Comparison of ENCODE assay signal across 1 cellular context in the genomic region with DNA sequence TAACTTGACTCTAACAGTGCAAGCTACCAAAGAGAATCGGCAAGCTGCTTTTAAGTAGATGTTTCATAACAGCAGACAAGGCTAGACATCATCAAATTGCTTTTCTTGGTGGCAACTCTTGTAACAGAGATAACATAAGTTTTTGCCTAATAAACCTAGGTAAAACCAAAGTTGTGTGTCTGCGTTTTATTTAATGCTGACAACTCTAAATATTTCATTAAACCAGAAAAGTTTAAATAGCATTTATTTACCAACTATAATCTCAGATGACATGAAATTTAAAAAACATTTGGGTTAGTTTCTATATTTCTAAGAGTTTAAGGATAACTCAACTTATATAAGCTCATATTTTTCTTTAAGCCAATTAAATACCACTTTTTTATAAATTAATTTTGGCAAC.
A peak's percentile ranks its signal among the peaks of the same experiment; 100 is the strongest.
TF ChIP-seq lines count a peak whose summit lies in the region.

No MANE protein-coding gene starts in this region.

TF ChIP-seq in HepG2, 621 proteins besides CTCF, POLR2A, EP300 and RAD21:
- TF ChIP-seq ZNF326 (CRISPR knock-in tag; IDR thresholded peaks at IDR 0.05; ENCODE audit: borderline replicate concordance), result no peak
- TF ChIP-seq MAFK (conservative IDR thresholded peaks at IDR 0.05 in 1 of 2, IDR thresholded peaks at IDR 0.05 in 1 of 2; ENCODE audit: low read length in 2 of 2), result peak; percentile 44 to 72; a peak in 3 of 4 replicates
- peak; percentile 63; the same call in 1 of the 2 replicates for TF ChIP-seq MAFF (IDR thresholded peaks at IDR 0.05; ENCODE audit: low read depth, low read length)
